In genomic region chr19:3024509-3024869, GRCh38 we compare ENCODE assay signal across 17 cellular contexts. TPM values are rescaled to one million over a fixed set of nuclear protein-coding genes. Genes with fewer than 3 reads are reported as not detected.
DNase-seq lines count a peak whose midpoint lies in the region; ATAC-seq and TF ChIP-seq lines count a peak whose summit lies in the region.
"Had no signal": no experiment of that assay in that cellular context is flagged by ENCODE, and none has a peak within 500 bp of the region (broad histone marks: within the 10 kb centered on the region; RNA-seq: fewer than 3 reads in every experiment).

No MANE protein-coding gene starts in this region.

- intact Hi-C loops in activated CD4-positive, alpha-beta memory T cell treated with anti-CD3 and anti-CD28 coated beads for 36 hours (cut with micrococcal nuclease): no loop called here
- intact Hi-C loops in natural killer cell (cut with micrococcal nuclease) (no loop called here), breast epithelium (cut with DNase I; ENCODE audit: low total_unique reads) (no loop called here)

- H3K9me3 Mint-ChIP-seq in activated CD4-positive, alpha-beta memory T cell treated with anti-CD3 and anti-CD28 coated beads for 36 hours: no peaks in the 10 kb centered on the region
- H3K9me3 Mint-ChIP-seq in activated CD4-positive, alpha-beta memory T cell treated with anti-CD3 and anti-CD28 coated beads, Interleukin-2, amount 10 ng/mL, durations not matched to agents 7 days and 5 days: no peaks in the 10 kb centered on the region
- H3K9me3 Mint-ChIP-seq in activated naive CD8-positive, alpha-beta T cell treated with anti-CD3 and anti-CD28 coated beads, Interleukin-2, amount 10 ng/mL, durations not matched to agents 7 days and 5 days: no peaks in the 10 kb centered on the region
- no peaks in the 10 kb centered on the region for H3K9me3 Mint-ChIP-seq in natural killer cell

- no peak for TF ChIP-seq POLR2A in breast epithelium (IDR thresholded peaks at IDR 0.05)

- POLR2A ChIA-PET in activated CD4-positive, alpha-beta memory T cell treated with anti-CD3 and anti-CD28 coated beads for 36 hours (lab: Charles Lee): interaction anchor here (0.8 to 1.0 kb wide), 3 partner anchors 12 to 74 kb away, joined by 3 to 6 read pairs (median 3); no protein-coding TSS in a partner anchor
- POLR2A ChIA-PET in activated CD4-positive, alpha-beta memory T cell treated with anti-CD3 and anti-CD28 coated beads, Interleukin-2, amount 10 ng/mL, durations not matched to agents 7 days and 5 days (lab: Charles Lee): interaction anchor here (1.1 to 4.6 kb wide), 2 partner anchors 12 to 50 kb away, joined by 4 to 18 read pairs; no protein-coding TSS in a partner anchor
- POLR2A ChIA-PET in activated naive CD8-positive, alpha-beta T cell treated with anti-CD3 and anti-CD28 coated beads, Interleukin-2, amount 10 ng/mL, durations not matched to agents 7 days and 5 days (lab: Charles Lee): interaction anchor here (0.5 kb wide), 2 partner anchors 8 to 105 kb away, joined by 3 to 4 read pairs; no protein-coding TSS in a partner anchor

- ATAC-seq in activated naive CD8-positive, alpha-beta T cell treated with anti-CD3 and anti-CD28 coated beads, Interleukin-2, amount 10 ng/mL, durations not matched to agents 7 days and 5 days (ENCODE audit: low read depth): peak; percentile 12
- peak in 2 of 3 donors; percentile 34 for ATAC-seq in natural killer cell
- no peak for ATAC-seq in HG02588 (IDR thresholded peaks at IDR 0.05; ENCODE audit: unreplicated experiment)

- peaks cover 11% of the 10 kb centered on the region for H3K27me3 Mint-ChIP-seq in activated CD4-positive, alpha-beta memory T cell treated with anti-CD3 and anti-CD28 coated beads for 36 hours
- peaks cover 21% of the 10 kb centered on the region for H3K27me3 Mint-ChIP-seq in activated CD4-positive, alpha-beta memory T cell treated with anti-CD3 and anti-CD28 coated beads, Interleukin-2, amount 10 ng/mL, durations not matched to agents 7 days and 5 days
- peaks cover 21% of the 10 kb centered on the region for H3K27me3 Mint-ChIP-seq in activated naive CD8-positive, alpha-beta T cell treated with anti-CD3 and anti-CD28 coated beads, Interleukin-2, amount 10 ng/mL, durations not matched to agents 7 days and 5 days
- H3K27me3 Mint-ChIP-seq in natural killer cell (ENCODE audit: low read depth in 2 of 2): peaks cover 0 to 4% of the 10 kb centered on the region in 2 donors

- peak; percentile 54 for DNase-seq in activated CD4-positive, alpha-beta memory T cell treated with anti-CD3 and anti-CD28 coated beads for 36 hours
- no peak for DNase-seq in activated CD4-positive, alpha-beta memory T cell treated with anti-CD3 and anti-CD28 coated beads, Interleukin-2, amount 10 ng/mL, durations not matched to agents 7 days and 5 days
- no peak for DNase-seq in H7
- DNase-seq in activated naive CD8-positive, alpha-beta T cell treated with anti-CD3 and anti-CD28 coated beads, Interleukin-2, amount 10 ng/mL, durations not matched to agents 7 days and 5 days: no peak
- no peak for DNase-seq in natural killer cell
- no peak for DNase-seq in breast epithelium (ENCODE audit: low spot score in 2 of 2)
- DNase-seq in GF-D8 (lab: John Stamatoyannopoulos, UW): no peak
- DNase-seq: activated effector memory CD4-positive, alpha-beta T cell treated with anti-CD3 and anti-CD28 coated beads, Interleukin-2, amount 50 U/mL, for 16 hours; Caco-2; effector CD4-positive, alpha-beta T cell; GM23248; NCI-H187 treated with DMSO at 0.1 percent for 48 hours; NCI-H526 treated with DMSO at 0.1 percent for 48 hours had no signal

- H3K36me3 ChIP-seq in H7 (replicated peaks; ENCODE audit: control insufficient read depth, insufficient read depth, low read length) (no peaks in the 10 kb centered on the region), breast epithelium (no peaks in the 10 kb centered on the region)
- H3K36me3 ChIP-seq: cardiac muscle cell had no signal

- H3K4me3 ChIP-seq in H7 (ENCODE audit: insufficient read depth, low read depth, low read length) (peak overlapping the region; percentile 12; the same call in 1 of the 2 replicates), breast epithelium (no peak overlapping the region)
- H3K4me3 ChIP-seq: cardiac muscle cell, GM23248, smooth muscle cell had no signal

- no peak overlapping the region for H3K27ac ChIP-seq in breast epithelium
- H3K27ac ChIP-seq: cardiac muscle cell, GM23248 had no signal

- peak overlapping the region; percentile 18 for H3K4me3 Mint-ChIP-seq in activated CD4-positive, alpha-beta memory T cell treated with anti-CD3 and anti-CD28 coated beads for 36 hours
- H3K4me3 Mint-ChIP-seq in activated CD4-positive, alpha-beta memory T cell treated with anti-CD3 and anti-CD28 coated beads, Interleukin-2, amount 10 ng/mL, durations not matched to agents 7 days and 5 days: no peak overlapping the region
- no peak overlapping the region for H3K4me3 Mint-ChIP-seq in activated naive CD8-positive, alpha-beta T cell treated with anti-CD3 and anti-CD28 coated beads, Interleukin-2, amount 10 ng/mL, durations not matched to agents 7 days and 5 days
- no peak overlapping the region for H3K4me3 Mint-ChIP-seq in natural killer cell

- H3K4me1 ChIP-seq in breast epithelium: peaks cover 0 to 6% of the 10 kb centered on the region in 2 donors
- H3K4me1 ChIP-seq: Caco-2 had no signal

- no peak overlapping the region for H3K27ac Mint-ChIP-seq in activated CD4-positive, alpha-beta memory T cell treated with anti-CD3 and anti-CD28 coated beads for 36 hours
- H3K27ac Mint-ChIP-seq in activated CD4-positive, alpha-beta memory T cell treated with anti-CD3 and anti-CD28 coated beads, Interleukin-2, amount 10 ng/mL, durations not matched to agents 7 days and 5 days: no peak overlapping the region
- H3K27ac Mint-ChIP-seq in activated naive CD8-positive, alpha-beta T cell treated with anti-CD3 and anti-CD28 coated beads, Interleukin-2, amount 10 ng/mL, durations not matched to agents 7 days and 5 days: no peak overlapping the region
- H3K27ac Mint-ChIP-seq in natural killer cell: no peak overlapping the region

- H3K27me3 ChIP-seq in H7 (ENCODE audit: control insufficient read depth, insufficient read depth, low read length) (peaks cover 26% of the 10 kb centered on the region), breast epithelium (no peaks in the 10 kb centered on the region)

- no peaks in the 10 kb centered on the region for H3K36me3 Mint-ChIP-seq in activated CD4-positive, alpha-beta memory T cell treated with anti-CD3 and anti-CD28 coated beads for 36 hours
- H3K36me3 Mint-ChIP-seq in activated CD4-positive, alpha-beta memory T cell treated with anti-CD3 and anti-CD28 coated beads, Interleukin-2, amount 10 ng/mL, durations not matched to agents 7 days and 5 days (ENCODE audit: low read depth): no peaks in the 10 kb centered on the region
- H3K36me3 Mint-ChIP-seq in activated naive CD8-positive, alpha-beta T cell treated with anti-CD3 and anti-CD28 coated beads, Interleukin-2, amount 10 ng/mL, durations not matched to agents 7 days and 5 days: no peaks in the 10 kb centered on the region
- H3K36me3 Mint-ChIP-seq in natural killer cell: no peaks in the 10 kb centered on the region

- no peaks in the 10 kb centered on the region for H3K9me3 ChIP-seq in breast epithelium
- H3K9me3 ChIP-seq: Caco-2 had no signal

- CTCF ChIA-PET in activated CD4-positive, alpha-beta memory T cell treated with anti-CD3 and anti-CD28 coated beads for 36 hours (lab: Charles Lee): interaction anchor here (1.3 to 2.4 kb wide), 4 partner anchors 11 to 79 kb away, joined by 3 to 6 read pairs (median 5); no protein-coding TSS in a partner anchor
- CTCF ChIA-PET in activated CD4-positive, alpha-beta memory T cell treated with anti-CD3 and anti-CD28 coated beads, Interleukin-2, amount 10 ng/mL, durations not matched to agents 7 days and 5 days (lab: Charles Lee): interaction anchor here (0.7 to 0.8 kb wide), 2 partner anchors 11 to 74 kb away, joined by 3 to 5 read pairs; no protein-coding TSS in a partner anchor

- H3K4me1 Mint-ChIP-seq in activated CD4-positive, alpha-beta memory T cell treated with anti-CD3 and anti-CD28 coated beads for 36 hours (ENCODE audit: low read depth): peaks cover 25% of the 10 kb centered on the region
- peaks cover 25% of the 10 kb centered on the region for H3K4me1 Mint-ChIP-seq in activated CD4-positive, alpha-beta memory T cell treated with anti-CD3 and anti-CD28 coated beads, Interleukin-2, amount 10 ng/mL, durations not matched to agents 7 days and 5 days
- peaks cover 5% of the 10 kb centered on the region for H3K4me1 Mint-ChIP-seq in activated naive CD8-positive, alpha-beta T cell treated with anti-CD3 and anti-CD28 coated beads, Interleukin-2, amount 10 ng/mL, durations not matched to agents 7 days and 5 days
- peaks cover 0 to 12% of the 10 kb centered on the region in 2 donors for H3K4me1 Mint-ChIP-seq in natural killer cell

- TF ChIP-seq CTCF in natural killer cell (IDR thresholded peaks at IDR 0.05) (no peak), breast epithelium (IDR thresholded peaks at IDR 0.05) (no peak)

RNA-seq across cellular contexts. Expression of gene TLE2, which starts 4.6 kb away (rescaled TPM):
- 1 to 10 TPM; 8.5 to 9.9 TPM for total RNA-seq in activated CD4-positive, alpha-beta memory T cell treated with anti-CD3 and anti-CD28 coated beads for 36 hours
- total RNA-seq in activated CD4-positive, alpha-beta memory T cell treated with anti-CD3 and anti-CD28 coated beads, Interleukin-2, amount 10 ng/mL, durations not matched to agents 7 days and 5 days: 1 to 10 TPM; 1.3 to 1.4 TPM
- 9.6 and 18.7 TPM in 2 replicates for total RNA-seq in H7 (2014; rRNA removed; shearing (Covaris generic))
- 1 to 10 TPM; 3.9 to 5.0 TPM for total RNA-seq in activated naive CD8-positive, alpha-beta T cell treated with anti-CD3 and anti-CD28 coated beads, Interleukin-2, amount 10 ng/mL, durations not matched to agents 7 days and 5 days
- total RNA-seq in natural killer cell (1 to 10 TPM; 6.1 to 8.8 (median 8.2) TPM), breast epithelium (10 to 100 TPM; 25.3 to 65.6 (median 35.1) TPM)
- total RNA-seq: M059J had no signal

RNA-seq across cellular contexts. Expression of gene TLE5, which starts 37.8 kb away (rescaled TPM):
- total RNA-seq in activated CD4-positive, alpha-beta memory T cell treated with anti-CD3 and anti-CD28 coated beads for 36 hours: 100 to 1,000 TPM; 411 to 426 TPM
- 100 to 1,000 TPM; 712 to 724 TPM for total RNA-seq in activated CD4-positive, alpha-beta memory T cell treated with anti-CD3 and anti-CD28 coated beads, Interleukin-2, amount 10 ng/mL, durations not matched to agents 7 days and 5 days
- 300 and 386 TPM in 2 replicates for total RNA-seq in H7 (2014; rRNA removed; shearing (Covaris generic))
- 100 to 1,000 TPM; 697 to 718 TPM for total RNA-seq in activated naive CD8-positive, alpha-beta T cell treated with anti-CD3 and anti-CD28 coated beads, Interleukin-2, amount 10 ng/mL, durations not matched to agents 7 days and 5 days
- total RNA-seq in natural killer cell: 1,000 to 10,000 TPM in 1 of 3 donors, 100 to 1,000 TPM in 2; 943 to 1,012 (median 968) TPM
- total RNA-seq in breast epithelium: 100 to 1,000 TPM; 329 to 407 (median 397) TPM

RNA-seq across cellular contexts. Expression of gene TLE6, which starts 47.1 kb away (rescaled TPM):
- total RNA-seq in activated CD4-positive, alpha-beta memory T cell treated with anti-CD3 and anti-CD28 coated beads for 36 hours: 1 to 10 TPM; 2.5 to 2.6 TPM
- total RNA-seq in activated CD4-positive, alpha-beta memory T cell treated with anti-CD3 and anti-CD28 coated beads, Interleukin-2, amount 10 ng/mL, durations not matched to agents 7 days and 5 days: 1 to 10 TPM; 1.1 to 2.0 TPM
- total RNA-seq in H7 (2014; rRNA removed; shearing (Covaris generic)): 10.4 and 14.2 TPM in 2 replicates
- 1 to 10 TPM; 4.4 to 5.4 TPM for total RNA-seq in activated naive CD8-positive, alpha-beta T cell treated with anti-CD3 and anti-CD28 coated beads, Interleukin-2, amount 10 ng/mL, durations not matched to agents 7 days and 5 days
- total RNA-seq in natural killer cell: 1 to 10 TPM in 1 of 3 donors, under 1 TPM in 1, not detected in 1; 0.49 to 2.2 TPM
- 1 to 10 TPM; 1.6 to 4.3 (median 3.2) TPM for total RNA-seq in breast epithelium
